In genomic region chr11:83456075-83456474, GRCh38 we compare ENCODE assay signal across 1 cellular context.
TF ChIP-seq lines count a peak whose summit lies in the region.

No MANE protein-coding gene starts in this region.

TF ChIP-seq in WTC11, 78 proteins besides CTCF, POLR2A, EP300 and RAD21 (continued from another document):
- no peak for TF ChIP-seq RELA (CRISPR knock-in tag; IDR thresholded peaks at IDR 0.05; ENCODE audit: borderline replicate concordance)
- no peak for TF ChIP-seq PRDM15 (CRISPR knock-in tag; IDR thresholded peaks at IDR 0.05)
